17 cellular contexts compared by ENCODE assay signal in the genomic region with DNA sequence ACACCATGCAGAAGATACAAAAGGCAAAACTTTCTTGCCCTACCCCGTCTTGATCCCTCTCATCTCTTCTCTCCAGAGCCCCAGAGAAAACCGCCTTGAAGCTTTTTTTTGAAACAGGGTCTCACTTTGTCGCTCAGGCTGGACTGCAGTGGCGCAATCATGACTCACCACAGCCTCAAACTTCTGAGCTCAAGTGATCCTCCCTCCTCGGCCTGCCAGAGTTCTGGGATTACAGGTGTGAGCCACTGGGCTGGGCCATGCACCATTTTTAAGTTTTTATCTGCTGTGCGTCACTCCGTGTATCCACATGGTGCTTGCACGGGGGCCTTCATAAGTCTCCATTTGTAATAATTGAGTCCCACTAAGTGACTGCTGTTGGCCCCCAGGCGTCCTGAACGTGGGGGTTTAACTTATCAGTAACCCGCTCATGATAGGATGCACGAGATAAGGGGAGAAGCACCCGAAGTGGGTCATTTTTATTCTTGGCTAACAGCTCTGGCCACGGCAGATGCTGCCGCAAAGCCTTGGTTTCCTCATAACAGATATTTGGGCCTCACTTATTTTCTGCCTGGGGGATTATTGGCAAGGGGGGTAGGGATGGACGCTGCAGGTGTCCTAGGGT. TPM values are rescaled to one million over a fixed set of nuclear protein-coding genes. Genes with fewer than 3 reads are reported as not detected.
DNase-seq lines count a peak whose midpoint lies in the region; ATAC-seq and TF ChIP-seq lines count a peak whose summit lies in the region.
"Had no signal": no experiment of that assay in that cellular context is flagged by ENCODE, and none has a peak within 500 bp of the region (broad histone marks: within the 10 kb centered on the region; RNA-seq: fewer than 3 reads in every experiment).

No MANE protein-coding gene starts in this region.

- no peak overlapping the region for H3K27ac ChIP-seq in trophoblast cell (ENCODE audit: low read depth, low read length)
- H3K27ac ChIP-seq in esophagus muscularis mucosa (replicated peaks in 1 of 4), result no peak overlapping the region
- H3K27ac ChIP-seq: esophagus squamous epithelium, right atrium auricular region had no signal

- H4K91ac ChIP-seq in trophoblast cell (ENCODE audit: low read depth, low read length), result no peak overlapping the region

- no peak overlapping the region for H3K4me2 ChIP-seq in trophoblast cell (ENCODE audit: low read length)

- H3K79me1 ChIP-seq in trophoblast cell (ENCODE audit: low read length), result no peaks in the 10 kb centered on the region

- no peak for ATAC-seq in stimulated activated naive CD8-positive, alpha-beta T cell treated with anti-CD3 and anti-CD28 coated beads, Interleukin-15, amount 100 ng/mL, for 72 hours
- ATAC-seq: activated CD4-positive, alpha-beta T cell treated with anti-CD3 and anti-CD28 coated beads for 36 hours; T-helper 17 cell had no signal

- H3K18ac ChIP-seq in trophoblast cell (ENCODE audit: low read length), result no peak overlapping the region

- no peaks in the 10 kb centered on the region for H3K79me2 ChIP-seq in trophoblast cell (ENCODE audit: control insufficient read depth, insufficient read depth, low read length, poor library complexity)

- H3K4me1 ChIP-seq in trophoblast cell (ENCODE audit: control insufficient read depth in 1 of 2, insufficient read depth in 2 of 2, low read length in 2 of 2) (peaks cover 0 to 6% of the 10 kb centered on the region in 2 experiments), esophagus muscularis mucosa (no peaks in the 10 kb centered on the region)

- DNase-seq in H4 (ENCODE audit: low spot score), result peak; percentile 75
- peak; percentile 50 for DNase-seq in OCI-M1 (lab: John Stamatoyannopoulos, UW)
- peak; percentile 31 to 70 for DNase-seq in cardiac fibroblast (ENCODE audit: low read depth in 2 of 2)
- peak; percentile 70 to 73 for DNase-seq in trophoblast cell
- DNase-seq in stimulated activated naive CD8-positive, alpha-beta T cell treated with anti-CD3 and anti-CD28 coated beads, Interleukin-15, amount 100 ng/mL, for 72 hours, result no peak
- no peak for DNase-seq in NCI-H2029 treated with DMSO at 0.1 percent for 48 hours (lab: John Stamatoyannopoulos, UW)
- no peak for DNase-seq in iPS-NIHi11 (ENCODE audit: low spot score)
- no peak for DNase-seq in esophagus muscularis mucosa (ENCODE audit: extremely low spot score)
- DNase-seq: activated CD4-positive, alpha-beta T cell treated with anti-CD3 and anti-CD28 coated beads for 36 hours; activated naive CD8-positive, alpha-beta T cell treated with anti-CD3 and anti-CD28 coated beads for 36 hours; CD4-positive, CD25-positive, alpha-beta regulatory T cell; esophagus squamous epithelium; stimulated activated CD4-positive, alpha-beta T cell treated with anti-CD3 and anti-CD28 coated beads, Interleukin-4, amount 100 ng/mL, for 24 hours; T-helper 17 cell had no signal

- peaks cover 2% of the 10 kb centered on the region for H3K9me3 ChIP-seq in trophoblast cell (ENCODE audit: insufficient read depth, low read depth, low read length)
- no peaks in the 10 kb centered on the region for H3K9me3 ChIP-seq in esophagus muscularis mucosa
- H3K9me3 ChIP-seq: esophagus squamous epithelium, right atrium auricular region had no signal

- WGBS in trophoblast cell (ENCODE audit: extremely low coverage, insufficient coverage, insufficient read length), result no CpG with 5 or more reads among the region's 16 CpGs
- 93% methylated on average over 16 of the region's 16 CpGs for WGBS in esophagus muscularis mucosa

- H3K4me3 ChIP-seq in cardiac fibroblast (replicated peaks in 1 of 2; ENCODE audit: low read depth in 2 of 2, low read length in 2 of 2) (no peak overlapping the region), trophoblast cell (ENCODE audit: low read depth, low read length) (no peak overlapping the region), esophagus muscularis mucosa (no peak overlapping the region)
- H3K4me3 ChIP-seq: esophagus squamous epithelium, right atrium auricular region had no signal

- no peak overlapping the region for H3K23ac ChIP-seq in trophoblast cell (ENCODE audit: low read length)

- H3K36me3 ChIP-seq in trophoblast cell (ENCODE audit: control insufficient read depth in 1 of 2, insufficient read depth in 2 of 2, low read length in 2 of 2), result no peaks in the 10 kb centered on the region
- H3K36me3 ChIP-seq in esophagus muscularis mucosa, result no peaks in the 10 kb centered on the region
- H3K36me3 ChIP-seq: esophagus squamous epithelium, right atrium auricular region had no signal

- TF ChIP-seq CTCF in cardiac fibroblast (IDR thresholded peaks at IDR 0.05; ENCODE audit: low read depth, low read length), result no peak
- TF ChIP-seq CTCF in esophagus muscularis mucosa (IDR thresholded peaks at IDR 0.05), result no peak

- H3K4me1 Mint-ChIP-seq in stimulated activated naive CD8-positive, alpha-beta T cell treated with anti-CD3 and anti-CD28 coated beads, Interleukin-15, amount 100 ng/mL, for 72 hours, result no peaks in the 10 kb centered on the region
- H3K4me1 Mint-ChIP-seq: activated CD4-positive, alpha-beta T cell treated with anti-CD3 and anti-CD28 coated beads for 36 hours; activated naive CD8-positive, alpha-beta T cell treated with anti-CD3 and anti-CD28 coated beads for 36 hours; CD4-positive, CD25-positive, alpha-beta regulatory T cell had no signal

- no peak overlapping the region for H4K8ac ChIP-seq in trophoblast cell (ENCODE audit: low read depth, low read length)

- intact Hi-C loops in esophagus muscularis mucosa (cut with DNase I), result no loop called here

- H2BK5ac ChIP-seq in trophoblast cell (ENCODE audit: low read depth, low read length, poor library complexity), result no peak overlapping the region

- H4K12ac ChIP-seq in trophoblast cell (ENCODE audit: low read depth, low read length), result no peak overlapping the region

- no peak overlapping the region for H3K4me3 Mint-ChIP-seq in stimulated activated naive CD8-positive, alpha-beta T cell treated with anti-CD3 and anti-CD28 coated beads, Interleukin-15, amount 100 ng/mL, for 72 hours
- H3K4me3 Mint-ChIP-seq: activated CD4-positive, alpha-beta T cell treated with anti-CD3 and anti-CD28 coated beads for 36 hours; activated naive CD8-positive, alpha-beta T cell treated with anti-CD3 and anti-CD28 coated beads for 36 hours; CD4-positive, CD25-positive, alpha-beta regulatory T cell; memory B cell; T-helper 17 cell had no signal

- no peak overlapping the region for H3K27ac Mint-ChIP-seq in stimulated activated naive CD8-positive, alpha-beta T cell treated with anti-CD3 and anti-CD28 coated beads, Interleukin-15, amount 100 ng/mL, for 72 hours
- H3K27ac Mint-ChIP-seq: activated CD4-positive, alpha-beta T cell treated with anti-CD3 and anti-CD28 coated beads for 36 hours; activated naive CD8-positive, alpha-beta T cell treated with anti-CD3 and anti-CD28 coated beads for 36 hours; CD4-positive, CD25-positive, alpha-beta regulatory T cell; memory B cell; T-helper 17 cell had no signal

- no peak overlapping the region for H2BK12ac ChIP-seq in trophoblast cell (ENCODE audit: low read length)

- H3K9me3 Mint-ChIP-seq in stimulated activated naive CD8-positive, alpha-beta T cell treated with anti-CD3 and anti-CD28 coated beads, Interleukin-15, amount 100 ng/mL, for 72 hours, result no peaks in the 10 kb centered on the region
- H3K9me3 Mint-ChIP-seq: activated naive CD8-positive, alpha-beta T cell treated with anti-CD3 and anti-CD28 coated beads for 36 hours; memory B cell had no signal

- H2AK5ac ChIP-seq in trophoblast cell (ENCODE audit: low read length), result no peak overlapping the region

- H3K27me3 ChIP-seq in trophoblast cell (ENCODE audit: insufficient read depth, low read length) (no peaks in the 10 kb centered on the region), esophagus muscularis mucosa (peaks cover 0 to 4% (median 0%) of the 10 kb centered on the region in 4 donors)
- H3K27me3 ChIP-seq: right atrium auricular region had no signal

- no peak for TF ChIP-seq POLR2A in esophagus muscularis mucosa (IDR thresholded peaks at IDR 0.05; ENCODE audit: low read depth)

- no peak for TF ChIP-seq EP300 in esophagus muscularis mucosa (IDR thresholded peaks at IDR 0.05)

- no peak overlapping the region for H2AFZ ChIP-seq in trophoblast cell (ENCODE audit: insufficient read depth, low read length, poor library complexity)

- no peak overlapping the region for H2BK120ac ChIP-seq in trophoblast cell (ENCODE audit: insufficient read depth, low read length, poor library complexity)

- H3K4ac ChIP-seq in trophoblast cell (ENCODE audit: low read depth, low read length), result no peak overlapping the region

- H3K9ac ChIP-seq in trophoblast cell (ENCODE audit: low read length), result no peak overlapping the region

- H3K27me3 Mint-ChIP-seq in stimulated activated naive CD8-positive, alpha-beta T cell treated with anti-CD3 and anti-CD28 coated beads, Interleukin-15, amount 100 ng/mL, for 72 hours, result peaks cover 8% of the 10 kb centered on the region
- H3K27me3 Mint-ChIP-seq: activated CD4-positive, alpha-beta T cell treated with anti-CD3 and anti-CD28 coated beads for 36 hours; activated naive CD8-positive, alpha-beta T cell treated with anti-CD3 and anti-CD28 coated beads for 36 hours had no signal

- no peak overlapping the region for H3K14ac ChIP-seq in trophoblast cell (ENCODE audit: low read length)

RNA-seq across cellular contexts. Expression of gene DNAH17, which starts 8.6 kb away (rescaled TPM):
- total RNA-seq in H4 (2014; rRNA removed; shearing (Covaris generic)), result 0.02 TPM in 1 of 2 replicates, not detected in the other
- polyA plus RNA-seq in trophoblast cell (2013), result 0.31 and 0.32 TPM in 2 replicates
- not detected for total RNA-seq in esophagus muscularis mucosa
- polyA plus RNA-seq: neural cell had no signal

Comparison
In these comparisons a context has a peak if more than half of its experiments do, and no peak if none do; other contexts are left out.
1. DNase-seq: peak in H4 (single experiment), OCI-M1 (single experiment), cardiac fibroblast (2 of 2) and trophoblast cell (2 of 2); none in stimulated activated naive CD8-positive, alpha-beta T cell treated with anti-CD3 and anti-CD28 coated beads, Interleukin-15, amount 100 ng/mL, for 72 hours (0 of 2), NCI-H2029 treated with DMSO at 0.1 percent for 48 hours (single experiment), iPS-NIHi11 (single experiment) and esophagus muscularis mucosa (single experiment).